Comparison of ENCODE assay signal across 10 cellular contexts in genomic region chr3:24047513-24047912, GRCh38.
DNase-seq lines count a peak whose midpoint lies in the region; ATAC-seq and TF ChIP-seq lines count a peak whose summit lies in the region.
"Had no signal": no experiment of that assay in that cellular context is flagged by ENCODE, and none has a peak within 500 bp of the region (broad histone marks: within the 10 kb centered on the region; RNA-seq: fewer than 3 reads in every experiment).

No MANE protein-coding gene starts in this region.

- BruUV-seq in IMR-90 (replicated peaks; lab: Mats Ljungman, UMichigan): no TSS peak

- no peak for TF ChIP-seq RAD21 in IMR-90 (IDR thresholded peaks at IDR 0.05; ENCODE audit: low read length)

- H3K27me3 Mint-ChIP-seq in nephron (ENCODE audit: low read depth): no peaks in the 10 kb centered on the region
- peaks cover 9 to 18% of the 10 kb centered on the region in 2 donors for H3K27me3 Mint-ChIP-seq in natural killer cell treated with Interleukin-12 subunit alpha and Interleukin-12 subunit beta and Interleukin-15 and Interleukin-18, amount 100 ng/mL, for 72 hours

- intact Hi-C loops in IMR-90 (cut with micrococcal nuclease): loop anchor here (5.0 kb wide), 1 partner anchor 175 kb away; no protein-coding TSS in a partner anchor

- no CpG with 5 or more reads among the region's 1 CpG for WGBS in IMR-90 (ENCODE audit: extremely low coverage in 2 of 2, insufficient read length in 1 of 2), 2 experiments

- no peak overlapping the region for H2AK9ac ChIP-seq in IMR-90 (replicated peaks; ENCODE audit: low read depth, low read length, poor library complexity)

- TF ChIP-seq CTCF in HFF-Myc (IDR thresholded peaks at IDR 0.05; ENCODE audit: low read depth, low read length, missing control alignments): no peak
- TF ChIP-seq CTCF in IMR-90 (conservative IDR thresholded peaks at IDR 0.05; ENCODE audit: low read depth, low read length): no peak
- no peak for TF ChIP-seq CTCF in nephron (IDR thresholded peaks at IDR 0.05; ENCODE audit: unreplicated experiment in 3 of 3)

- H3K4me3 Mint-ChIP-seq in nephron: no peak overlapping the region
- no peak overlapping the region for H3K4me3 Mint-ChIP-seq in natural killer cell treated with Interleukin-12 subunit alpha and Interleukin-12 subunit beta and Interleukin-15 and Interleukin-18, amount 100 ng/mL, for 72 hours

- peak overlapping the region; percentile 80 for H2BK20ac ChIP-seq in IMR-90 (ENCODE audit: low read depth, low read length)

- POLR2A ChIA-PET in IMR-90 (lab: Charles Lee; ENCODE audit: unreplicated experiment): no interaction called here

- H3K36me3 Mint-ChIP-seq in nephron (ENCODE audit: low read depth): no peaks in the 10 kb centered on the region
- no peaks in the 10 kb centered on the region for H3K36me3 Mint-ChIP-seq in natural killer cell treated with Interleukin-12 subunit alpha and Interleukin-12 subunit beta and Interleukin-15 and Interleukin-18, amount 100 ng/mL, for 72 hours
- H3K36me3 Mint-ChIP-seq: activated naive CD4-positive, alpha-beta T cell treated with anti-CD3 and anti-CD28 coated beads, Interleukin-2, amount 50 U/mL, for 72 hours had no signal

- peaks cover 11% of the 10 kb centered on the region for H3K4me1 ChIP-seq in IMR-90 (ENCODE audit: control insufficient read depth, insufficient read depth, low read length)
- H3K4me1 ChIP-seq in effector memory CD4-positive, alpha-beta T cell (ENCODE audit: control insufficient read depth, insufficient read depth, low read length, poor library complexity, severe bottlenecking): no peaks in the 10 kb centered on the region

- H3K23ac ChIP-seq in IMR-90 (ENCODE audit: low read depth, low read length): no peak overlapping the region

- H3K27ac Mint-ChIP-seq in nephron: peak overlapping the region; percentile 18 to 74 (median 65)
- H3K27ac Mint-ChIP-seq in natural killer cell treated with Interleukin-12 subunit alpha and Interleukin-12 subunit beta and Interleukin-15 and Interleukin-18, amount 100 ng/mL, for 72 hours: no peak overlapping the region
- H3K27ac Mint-ChIP-seq: activated naive CD4-positive, alpha-beta T cell treated with anti-CD3 and anti-CD28 coated beads, Interleukin-2, amount 50 U/mL, for 72 hours had no signal

- peak overlapping the region; percentile 64 for H3K4ac ChIP-seq in IMR-90 (ENCODE audit: low read depth, low read length)

- H4K5ac ChIP-seq in IMR-90 (ENCODE audit: low read depth, low read length): no peak overlapping the region

- no peak for TF ChIP-seq POLR2A in IMR-90 (IDR thresholded peaks at IDR 0.05; ENCODE audit: low read depth, low read length)

- no peak overlapping the region for H2AK5ac ChIP-seq in IMR-90 (ENCODE audit: low read depth, low read length)

- H4K91ac ChIP-seq in IMR-90 (ENCODE audit: insufficient read depth, low read depth, low read length): no peak overlapping the region

- no peaks in the 10 kb centered on the region for H4K20me1 ChIP-seq in IMR-90 (ENCODE audit: insufficient read depth, low read length)

- no peaks in the 10 kb centered on the region for H3K9me3 ChIP-seq in IMR-90 (ENCODE audit: control insufficient read depth, insufficient read depth, low read length)
- no peaks in the 10 kb centered on the region for H3K9me3 ChIP-seq in effector memory CD4-positive, alpha-beta T cell (ENCODE audit: control insufficient read depth, low read length)
- H3K9me3 ChIP-seq: left lung had no signal

- DNase-seq in HFF-Myc (ENCODE audit: extremely low read depth, low read depth): peak; percentile 7
- DNase-seq in IMR-90: no peak
- no peak for DNase-seq in effector memory CD4-positive, alpha-beta T cell
- no peak for DNase-seq in natural killer cell treated with Interleukin-12 subunit alpha and Interleukin-12 subunit beta and Interleukin-15 and Interleukin-18, amount 100 ng/mL, for 72 hours (ENCODE audit: low spot score)
- DNase-seq: left lung had no signal

- H2BK5ac ChIP-seq in IMR-90 (ENCODE audit: low read depth, low read length, poor library complexity, severe bottlenecking): peak overlapping the region; percentile 14

- H2BK120ac ChIP-seq in IMR-90 (ENCODE audit: low read depth, low read length): peak overlapping the region; percentile 60

- no peak overlapping the region for H3K4me2 ChIP-seq in IMR-90 (ENCODE audit: low read depth, low read length)

- peak overlapping the region; percentile 24; the same call in 1 of the 2 replicates for H3K18ac ChIP-seq in IMR-90 (ENCODE audit: low read depth, low read length)

- dilution Hi-C loops in IMR-90 (cut with HindIII; ENCODE audit: low sequenced_read_pairs, unreplicated experiment): no loop called here

- H3K4me1 Mint-ChIP-seq in nephron: peaks cover 22% of the 10 kb centered on the region
- H3K4me1 Mint-ChIP-seq in natural killer cell treated with Interleukin-12 subunit alpha and Interleukin-12 subunit beta and Interleukin-15 and Interleukin-18, amount 100 ng/mL, for 72 hours (ENCODE audit: low read depth in 2 of 2): no peaks in the 10 kb centered on the region

- no peaks in the 10 kb centered on the region for H3K36me3 ChIP-seq in IMR-90 (ENCODE audit: control insufficient read depth, insufficient read depth, low read length)
- H3K36me3 ChIP-seq in effector memory CD4-positive, alpha-beta T cell (ENCODE audit: control insufficient read depth, insufficient read depth, low read length): no peaks in the 10 kb centered on the region
- H3K36me3 ChIP-seq: left lung had no signal

- no peak overlapping the region for H3K9ac ChIP-seq in IMR-90 (ENCODE audit: low read depth, low read length)

- H4K8ac ChIP-seq in IMR-90 (ENCODE audit: low read depth in 2 of 2, low read length in 2 of 2): no peak overlapping the region

- H2AFZ ChIP-seq in IMR-90 (replicated peaks; ENCODE audit: low read length, poor library complexity): no peak overlapping the region

- CTCF ChIA-PET in IMR-90 (lab: Yijun Ruan, JAX): no interaction called here

- 0 out of 3 replicates have a peak overlapping the region, but pooled peaks have one; percentile 17 for H2BK15ac ChIP-seq in IMR-90 (ENCODE audit: low read depth, low read length)

- H3K9me1 ChIP-seq in IMR-90 (ENCODE audit: insufficient read depth, low read length): peaks cover 6% of the 10 kb centered on the region

- no peaks in the 10 kb centered on the region for H3K9me3 Mint-ChIP-seq in nephron
- H3K9me3 Mint-ChIP-seq in natural killer cell treated with Interleukin-12 subunit alpha and Interleukin-12 subunit beta and Interleukin-15 and Interleukin-18, amount 100 ng/mL, for 72 hours: peaks cover 4% of the 10 kb centered on the region
- H3K9me3 Mint-ChIP-seq: activated naive CD4-positive, alpha-beta T cell treated with anti-CD3 and anti-CD28 coated beads, Interleukin-2, amount 50 U/mL, for 72 hours had no signal

- H3K27ac ChIP-seq in IMR-90 (ENCODE audit: insufficient read depth, low read length): no peak overlapping the region
- no peak overlapping the region for H3K27ac ChIP-seq in effector memory CD4-positive, alpha-beta T cell (ENCODE audit: insufficient read depth, low read length, poor library complexity, severe bottlenecking)

- in situ Hi-C loops in IMR-90 (cut with MboI; ENCODE audit: low sequenced_read_pairs): no loop called here

- no peaks in the 10 kb centered on the region for H3K27me3 ChIP-seq in IMR-90 (ENCODE audit: control insufficient read depth, insufficient read depth, low read length)
- H3K27me3 ChIP-seq in effector memory CD4-positive, alpha-beta T cell (replicated peaks; ENCODE audit: control insufficient read depth, insufficient read depth, low read length, poor library complexity, severe bottlenecking): no peaks in the 10 kb centered on the region
- H3K27me3 ChIP-seq: left lung had no signal

- ATAC-seq in GM18861 (IDR thresholded peaks at IDR 0.05; ENCODE audit: unreplicated experiment): peak; percentile 10
- ATAC-seq in IMR-90 (ENCODE audit: low read depth): peak; percentile 58
- ATAC-seq in activated CD4-positive, CD25-positive, alpha-beta regulatory T cell treated with anti-CD3 and anti-CD28 coated beads, Interleukin-2, amount 50 U/mL, for 24 hours: no peak
- no peak for ATAC-seq in HG02571 (IDR thresholded peaks at IDR 0.05; ENCODE audit: unreplicated experiment)
- ATAC-seq in natural killer cell treated with Interleukin-12 subunit alpha and Interleukin-12 subunit beta and Interleukin-15 and Interleukin-18, amount 100 ng/mL, for 72 hours: no peak

- no peak overlapping the region for H3K56ac ChIP-seq in IMR-90 (ENCODE audit: extremely low read depth, insufficient read depth, low read length)

- no peaks in the 10 kb centered on the region for H3K79me1 ChIP-seq in IMR-90 (ENCODE audit: low read depth in 1 of 2, low read length in 2 of 2)

- H3K4me3 ChIP-seq in HFF-Myc (replicated peaks; ENCODE audit: low read depth, low read length) (no peak overlapping the region), IMR-90 (ENCODE audit: insufficient read depth, low read depth, low read length) (no peak overlapping the region)
- no peak overlapping the region for H3K4me3 ChIP-seq in effector memory CD4-positive, alpha-beta T cell (ENCODE audit: insufficient read depth, low read depth, low read length, poor library complexity, severe bottlenecking)
- H3K4me3 ChIP-seq: left lung had no signal

- 0 out of 2 replicates have a peak overlapping the region, but pooled peaks have one; percentile 22 for H3K14ac ChIP-seq in IMR-90 (replicated peaks; ENCODE audit: low read depth, low read length)

TF ChIP-seq in IMR-90, 13 proteins besides CTCF, POLR2A, EP300 and RAD21 (continues in another document):
- TF ChIP-seq ELK1 (IDR thresholded peaks at IDR 0.05; ENCODE audit: borderline replicate concordance, low read depth, low read length) (no peak), MXI1 (IDR thresholded peaks at IDR 0.05; ENCODE audit: borderline replicate concordance, low read depth, low read length) (no peak), USF2 (IDR thresholded peaks at IDR 0.05; ENCODE audit: low read depth, low read length) (no peak), RCOR1 (IDR thresholded peaks at IDR 0.05; ENCODE audit: insufficient replicate concordance, low read length) (no peak), MAZ (IDR thresholded peaks at IDR 0.05; ENCODE audit: borderline replicate concordance, low read depth, low read length) (no peak)

Comparison
In these comparisons a context has a peak if more than half of its experiments do, and no peak if none do; other contexts are left out.
1. ATAC-seq: peak in GM18861 (single experiment) and IMR-90 (single experiment); none in activated CD4-positive, CD25-positive, alpha-beta regulatory T cell treated with anti-CD3 and anti-CD28 coated beads, Interleukin-2, amount 50 U/mL, for 24 hours (0 of 2), HG02571 (single experiment) and natural killer cell treated with Interleukin-12 subunit alpha and Interleukin-12 subunit beta and Interleukin-15 and Interleukin-18, amount 100 ng/mL, for 72 hours (0 of 2).
2. H3K27ac Mint-ChIP-seq: peak in nephron (3 of 3); none in natural killer cell treated with Interleukin-12 subunit alpha and Interleukin-12 subunit beta and Interleukin-15 and Interleukin-18, amount 100 ng/mL, for 72 hours (0 of 2).